Comparison of ENCODE assay signal across 7 cellular contexts in the genomic region with DNA sequence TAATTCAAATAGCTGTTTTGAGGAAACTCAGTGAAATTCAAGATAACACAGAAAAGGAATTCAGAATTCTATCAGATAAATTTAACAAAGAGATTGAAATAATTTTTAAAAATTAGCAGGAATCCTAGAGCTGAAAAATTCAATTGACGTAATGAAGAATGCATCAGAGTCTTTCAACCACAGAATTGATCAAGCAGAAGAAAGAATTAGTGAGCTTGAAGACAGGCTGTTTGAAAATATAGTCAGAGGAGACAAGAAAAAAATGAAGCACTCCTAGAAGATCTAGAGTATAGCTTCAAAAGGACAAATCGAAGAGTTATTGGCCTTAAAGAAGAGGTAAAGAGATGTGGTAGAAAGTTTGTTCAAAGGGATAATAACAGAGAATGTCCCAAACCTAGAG.
A peak's percentile ranks its signal among the peaks of the same experiment; 100 is the strongest.
DNase-seq lines count a peak whose midpoint lies in the region; ATAC-seq, FAIRE-seq and TF ChIP-seq lines count a peak whose summit lies in the region.
"Not testable (repeated sequence)": the region's sequence is repeated elsewhere in the genome, so short reads cannot be mapped to it uniquely, and the experiment has no call there.

No MANE protein-coding gene starts in this region.

- H3K36me3 ChIP-seq in GM23338 (ENCODE audit: insufficient read depth); PC-3 (ENCODE audit: low read depth, low read length); RWPE2 (ENCODE audit: low read depth); K562 (ENCODE audit: control insufficient read depth, insufficient read depth, low read length): not testable (repeated sequence)
- peaks cover 2 to 29% of the 10 kb centered on the region in 2 experiments; a peak in 3 of 5 replicates for H3K36me3 ChIP-seq in HepG2 (replicated peaks in 1 of 2; ENCODE audit: control insufficient read depth in 1 of 2, insufficient read depth in 2 of 2, low read length in 2 of 2)

- H3K4me3 Mint-ChIP-seq in GM23338; MCF 10A (ENCODE audit: unreplicated experiment): not testable (repeated sequence)

- CTCF ChIA-PET in PC-3 (lab: Charles Lee); K562 (lab: Yijun Ruan, JAX; ENCODE audit: low intra/inter-chr PET ratio); MCF 10A (lab: Yijun Ruan, JAX); HepG2 (lab: Yijun Ruan, JAX; ENCODE audit: low intra/inter-chr PET ratio, low total read pairs): not testable (repeated sequence)

- not testable (repeated sequence) for H2AFZ ChIP-seq in GM23338; PC-3 (ENCODE audit: low read length); K562 (ENCODE audit: low read depth, low read length); HepG2 (ENCODE audit: low read length)

- peaks cover 12% of the 10 kb centered on the region; the same call in 2 of the 3 replicates for H3K4me1 Mint-ChIP-seq in GM23338
- peaks cover 28% of the 10 kb centered on the region for H3K4me1 Mint-ChIP-seq in MCF 10A (ENCODE audit: insufficient read depth, unreplicated experiment)

- not testable (repeated sequence) for H3K4me1 ChIP-seq in GM23338 (ENCODE audit: insufficient read depth); RWPE2 (ENCODE audit: insufficient read depth, poor library complexity, severe bottlenecking); K562 (replicated peaks in 1 of 2; ENCODE audit: control insufficient read depth in 2 of 2, insufficient read depth in 2 of 2, low read length in 2 of 2)
- H3K4me1 ChIP-seq in PC-3 (ENCODE audit: insufficient read depth, low read length) (peaks cover 25% of the 10 kb centered on the region), HepG2 (ENCODE audit: insufficient read depth, low read length) (peaks cover 26% of the 10 kb centered on the region)

- peak overlapping the region; percentile 71; the same call in 1 of the 2 replicates for H3K27ac Mint-ChIP-seq in GM23338
- peak overlapping the region; percentile 70 for H3K27ac Mint-ChIP-seq in MCF 10A (ENCODE audit: low read depth, unreplicated experiment)

- H3K27me3 Mint-ChIP-seq in GM23338 (ENCODE audit: insufficient read depth, low read depth, poor library complexity); MCF 10A (ENCODE audit: insufficient read depth, unreplicated experiment): not testable (repeated sequence)

- H3K27ac ChIP-seq in GM23338 (ENCODE audit: low read depth); K562 (ENCODE audit: extremely low read depth, low read depth, low read length); HepG2 (ENCODE audit: extremely low read length, insufficient read depth, low read length): not testable (repeated sequence)
- peak overlapping the region; percentile 93 for H3K27ac ChIP-seq in PC-3 (ENCODE audit: low read length)
- peak overlapping the region; percentile 6 for H3K27ac ChIP-seq in RWPE2 (ENCODE audit: poor library complexity, severe bottlenecking)

- not testable (repeated sequence) for TF ChIP-seq POLR2A in K562 (conservative IDR thresholded peaks at IDR 0.05); HepG2 (IDR thresholded peaks at IDR 0.05; ENCODE audit: insufficient read depth in 1 of 2, low read depth in 2 of 2, low read length in 2 of 2)

- not testable (repeated sequence) for FAIRE-seq in K562 (lab: Jason Lieb, UNC); HepG2 (lab: Jason Lieb, UNC)

- H4K20me1 ChIP-seq in GM23338 (replicated peaks; ENCODE audit: insufficient read depth); PC-3 (ENCODE audit: low read length); K562 (replicated peaks; ENCODE audit: control insufficient read depth, insufficient read depth, low read length); HepG2 (ENCODE audit: insufficient read depth, low read length): not testable (repeated sequence)

- H3K4me2 ChIP-seq in GM23338; K562 (ENCODE audit: insufficient read depth, low read length); HepG2 (ENCODE audit: low read depth, low read length): not testable (repeated sequence)
- H3K4me2 ChIP-seq in PC-3 (ENCODE audit: low read length): peak overlapping the region; percentile 52; the same call in 1 of the 2 replicates

- H3K27me3 ChIP-seq in GM23338 (ENCODE audit: insufficient read depth); PC-3 (ENCODE audit: low read length); RWPE2 (ENCODE audit: insufficient read depth, poor library complexity, severe bottlenecking); K562 (ENCODE audit: control insufficient read depth in 2 of 2, insufficient read depth in 2 of 2, low read length in 2 of 2); HepG2 (ENCODE audit: control insufficient read depth in 1 of 2, insufficient read depth in 2 of 2, low read length in 2 of 2): not testable (repeated sequence)

- 50% methylated on average over 2 of the region's 2 CpGs for WGBS in K562 (ENCODE audit: insufficient coverage, low coverage, missing lambda C conversion rate)
- WGBS in HepG2 (ENCODE audit: low lambda C conversion rate): 96% methylated on average over 2 of the region's 2 CpGs

- not testable (repeated sequence) for TF ChIP-seq CTCF in GM23338 (conservative IDR thresholded peaks at IDR 0.05; ENCODE audit: low read depth in 2 of 2); PC-3 (conservative IDR thresholded peaks at IDR 0.05; ENCODE audit: low read depth, low read length); RWPE2 (IDR thresholded peaks at IDR 0.05; ENCODE audit: poor library complexity, severe bottlenecking); K562 (IDR thresholded peaks at IDR 0.05 in 2 of 3, conservative IDR thresholded peaks at IDR 0.05 in 1 of 3; ENCODE audit: insufficient read depth in 2 of 3, low read depth in 1 of 3, low read length in 3 of 3); MCF 10A (IDR thresholded peaks at IDR 0.05; ENCODE audit: unreplicated experiment); HepG2 (CRISPR knock-in tag; IDR thresholded peaks at IDR 0.05)

- POLR2A ChIA-PET in PC-3 (lab: Charles Lee; ENCODE audit: unreplicated experiment); HepG2 (lab: Yijun Ruan, JAX): not testable (repeated sequence)
- POLR2A ChIA-PET in K562 (lab: Yijun Ruan, JAX) (interaction anchor here (0.9 kb wide), 1 partner anchor 11 kb away, joined by 3 read pairs; no protein-coding TSS in a partner anchor), MCF 10A (lab: Yijun Ruan, JAX) (interaction anchor here (0.6 kb wide), 1 partner anchor 455 kb away, joined by 3 read pairs; no protein-coding TSS in a partner anchor)

- not testable (repeated sequence) for H3K4me3 ChIP-seq in GM23338; PC-3 (ENCODE audit: low read length); RWPE2 (ENCODE audit: severe bottlenecking); K562; HepG2 (replicated peaks in 1 of 3; ENCODE audit: insufficient read depth in 1 of 3, low read depth in 2 of 3, low read length in 3 of 3)

- BruUV-seq in PC-3 (replicated peaks; lab: Mats Ljungman, UMichigan); K562 (replicated peaks; lab: Mats Ljungman, UMichigan); MCF 10A (replicated peaks; lab: Mats Ljungman, UMichigan); HepG2 (replicated peaks; lab: Mats Ljungman, UMichigan): not testable (repeated sequence)

- not testable (repeated sequence) for H3K79me2 ChIP-seq in GM23338 (replicated peaks; ENCODE audit: insufficient read depth); PC-3 (ENCODE audit: low read length); K562 (ENCODE audit: control insufficient read depth, insufficient read depth, low read length); HepG2 (ENCODE audit: insufficient read depth, low read length)

- not testable (repeated sequence) for H3K9me3 Mint-ChIP-seq in GM23338; MCF 10A (ENCODE audit: unreplicated experiment)

- H3F3A ChIP-seq in GM23338 (replicated peaks; ENCODE audit: low read depth); PC-3 (ENCODE audit: low read length, unreplicated experiment): not testable (repeated sequence)

- not testable (repeated sequence) for TF ChIP-seq RAD21 in K562 (CRISPR knock-in tag; conservative IDR thresholded peaks at IDR 0.05 in 1 of 2, IDR thresholded peaks at IDR 0.05 in 1 of 2); HepG2 (CRISPR knock-in tag; IDR thresholded peaks at IDR 0.05)

- not testable (repeated sequence) for H3K9me2 ChIP-seq in GM23338 (ENCODE audit: insufficient read depth); PC-3 (replicated peaks; ENCODE audit: low read length)

- peak overlapping the region; percentile 28; the same call in 1 of the 2 replicates for H3K9ac ChIP-seq in PC-3 (ENCODE audit: low read length)
- H3K9ac ChIP-seq in K562 (ENCODE audit: insufficient read depth in 1 of 2, low read depth in 2 of 2, low read length in 2 of 2); HepG2 (ENCODE audit: insufficient read depth, low read depth, low read length): not testable (repeated sequence)

- peaks cover 32% of the 10 kb centered on the region for H3K36me3 Mint-ChIP-seq in GM23338 (ENCODE audit: low read depth)
- H3K36me3 Mint-ChIP-seq in MCF 10A (ENCODE audit: insufficient read depth, unreplicated experiment): peaks cover 21% of the 10 kb centered on the region

- not testable (repeated sequence) for DNase-seq in GM23338 (ENCODE audit: low spot score); PC-3; RWPE2 (ENCODE audit: low spot score); K562 (ENCODE audit: extremely low read depth in 1 of 4, low spot score in 3 of 4); MCF 10A (ENCODE audit: unreplicated experiment); HepG2 (ENCODE audit: low spot score)

- not testable (repeated sequence) for H3K9me1 ChIP-seq in K562 (ENCODE audit: control insufficient read depth, insufficient read depth, low read length)

- intact Hi-C loops in PC-3 (cut with micrococcal nuclease); K562 (cut with micrococcal nuclease); MCF 10A (cut with micrococcal nuclease); HepG2 (cut with micrococcal nuclease; ENCODE audit: unreplicated experiment): not testable (repeated sequence)

- TF ChIP-seq EP300 in K562 (IDR thresholded peaks at IDR 0.05; ENCODE audit: low read length); HepG2 (IDR thresholded peaks at IDR 0.05; ENCODE audit: low read depth in 2 of 2, low read length in 2 of 2); HepG2 (CRISPR knock-in tag; IDR thresholded peaks at IDR 0.05; ENCODE audit: borderline replicate concordance): not testable (repeated sequence)

- not testable (repeated sequence) for ATAC-seq in GM23338; PC-3; RWPE2 (ENCODE audit: low read depth); SK-N-SH treated with all-trans-retinoic acid at 6 μM for 48 hours; K562; HepG2

- in situ Hi-C loops in K562 (cut with MboI); HepG2 (cut with HindIII; ENCODE audit: extremely low pct_ligation_motif_present, low pct_unique_long_range_greater_than_20kb): not testable (repeated sequence)

- H3K9me3 ChIP-seq in PC-3 (ENCODE audit: low read length); RWPE2 (ENCODE audit: severe bottlenecking); K562 (replicated peaks; ENCODE audit: control insufficient read depth, insufficient read depth, low read depth, low read length); HepG2 (ENCODE audit: low read length): not testable (repeated sequence)
